ENCODE assay signal across 32 cellular contexts in the genomic region with DNA sequence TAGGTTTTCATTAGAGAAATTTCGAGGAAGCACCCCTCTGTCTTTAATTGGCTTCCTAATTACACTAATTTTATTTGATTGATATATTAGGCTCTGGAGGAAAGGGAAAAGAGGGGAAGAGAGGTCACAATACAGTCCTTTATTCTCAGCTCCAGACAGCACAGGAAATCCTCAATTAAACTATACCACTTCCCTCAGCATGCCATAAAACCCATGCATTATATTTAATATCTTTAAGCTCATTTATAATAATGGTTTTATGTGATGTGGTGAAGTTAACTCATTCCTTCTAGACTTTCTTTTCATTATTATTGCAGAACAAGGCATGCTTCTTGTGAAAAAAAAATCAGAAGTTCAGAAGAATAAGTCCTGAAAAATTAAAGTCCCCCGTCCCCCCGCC. TPM values are rescaled to one million over a fixed set of nuclear protein-coding genes. Genes with fewer than 3 reads are reported as not detected.
"Had no signal": no experiment of that assay in that cellular context is flagged by ENCODE, and none has a peak within 500 bp of the region (broad histone marks: within the 10 kb centered on the region; RNA-seq: fewer than 3 reads in every experiment).

No MANE protein-coding gene starts in this region.

- DNase-seq: activated CD4-positive, alpha-beta memory T cell treated with anti-CD3 and anti-CD28 coated beads for 36 hours; activated CD4-positive, alpha-beta T cell treated with anti-CD3 and anti-CD28 coated beads for 4 hours; activated CD4-positive, alpha-beta T cell treated with anti-CD3 and anti-CD28 coated beads, Interleukin-2, amount 50 U/mL, for 1 hour; activated CD4-positive, CD25-positive, alpha-beta regulatory T cell treated with anti-CD3 and anti-CD28 coated beads, Interleukin-2, amount 50 U/mL, for 72 hours; activated CD8-positive, alpha-beta memory T cell treated with anti-CD3 and anti-CD28 coated beads, Interleukin-2, amount 50 U/mL, for 4 hours; activated effector memory CD4-positive, alpha-beta T cell treated with Interleukin-2 at 50 U/mL for 16 hours; activated naive CD4-positive, alpha-beta T cell treated with anti-CD3 and anti-CD28 coated beads, Interleukin-2, amount 10 ng/mL, durations not matched to agents 7 days and 5 days; activated naive CD8-positive, alpha-beta T cell treated with anti-CD3 and anti-CD28 coated beads, Interleukin-2, amount 50 U/mL, for 24 hours; activated T-cell treated with anti-CD3 and anti-CD28 coated beads for 4 hours; activated T-cell treated with anti-CD3 and anti-CD28 coated beads, Interleukin-2, amount 50 U/mL, for 4 hours; anterior cingulate cortex; caudate nucleus; cerebellar nuclear complex; Karpas-422; KBM-7; NCI-H1105; NCI-H1436 treated with DMSO at 0.1 percent for 48 hours; NCI-H1694 treated with DMSO at 0.1 percent for 48 hours; NCI-H2029; NCI-H2107; NCI-H2171; NCI-H510A; NCI-H526; PC-9; SIG-M5; T1000 had no signal

- ATAC-seq: activated naive CD8-positive, alpha-beta T cell treated with anti-CD3 and anti-CD28 coated beads, Interleukin-2, amount 50 U/mL, for 24 hours; activated T-cell treated with anti-CD3 and anti-CD28 coated beads, Interleukin-2, amount 50 U/mL, for 4 hours; Right ventricle myocardium inferior had no signal

- H3K27ac Mint-ChIP-seq: activated CD4-positive, alpha-beta memory T cell treated with anti-CD3 and anti-CD28 coated beads for 36 hours; activated naive CD4-positive, alpha-beta T cell treated with anti-CD3 and anti-CD28 coated beads, Interleukin-2, amount 10 ng/mL, durations not matched to agents 7 days and 5 days; activated naive CD8-positive, alpha-beta T cell; activated naive CD8-positive, alpha-beta T cell treated with anti-CD3 and anti-CD28 coated beads, Interleukin-2, amount 50 U/mL, for 24 hours; activated T-helper 1 cell treated with anti-CD3 and anti-CD28 coated beads, Interleukin-12 subunit alpha, Interleukin-12 subunit beta, Interleukin-2, Interleukin-4 antibody, amounts not matched to agents 30 ng/mL and 10 ng/mL and 1 ng/mL, durations not matched to agents 14 hours and 24 hours and 36 hours; brain; WTC11 had no signal

- H3K4me3 Mint-ChIP-seq: activated CD4-positive, alpha-beta memory T cell treated with anti-CD3 and anti-CD28 coated beads for 36 hours; activated naive CD4-positive, alpha-beta T cell treated with anti-CD3 and anti-CD28 coated beads, Interleukin-2, amount 10 ng/mL, durations not matched to agents 7 days and 5 days; activated naive CD8-positive, alpha-beta T cell; activated naive CD8-positive, alpha-beta T cell treated with anti-CD3 and anti-CD28 coated beads, Interleukin-2, amount 50 U/mL, for 24 hours; activated T-cell treated with anti-CD3 and anti-CD28 coated beads, Interleukin-2, amount 50 U/mL, for 4 hours; activated T-helper 1 cell treated with anti-CD3 and anti-CD28 coated beads, Interleukin-12 subunit alpha, Interleukin-12 subunit beta, Interleukin-2, Interleukin-4 antibody, amounts not matched to agents 30 ng/mL and 10 ng/mL and 1 ng/mL, durations not matched to agents 14 hours and 24 hours and 36 hours; brain; WTC11 had no signal

- H3K27me3 Mint-ChIP-seq: activated naive CD8-positive, alpha-beta T cell; brain had no signal

- H3K36me3 Mint-ChIP-seq: activated CD4-positive, alpha-beta memory T cell treated with anti-CD3 and anti-CD28 coated beads for 36 hours; activated naive CD4-positive, alpha-beta T cell treated with anti-CD3 and anti-CD28 coated beads, Interleukin-2, amount 10 ng/mL, durations not matched to agents 7 days and 5 days; activated naive CD8-positive, alpha-beta T cell; brain; WTC11 had no signal

- H3K9me3 Mint-ChIP-seq: activated CD4-positive, alpha-beta memory T cell treated with anti-CD3 and anti-CD28 coated beads for 36 hours; activated naive CD4-positive, alpha-beta T cell treated with anti-CD3 and anti-CD28 coated beads, Interleukin-2, amount 10 ng/mL, durations not matched to agents 7 days and 5 days; activated naive CD8-positive, alpha-beta T cell treated with anti-CD3 and anti-CD28 coated beads, Interleukin-2, amount 50 U/mL, for 24 hours; activated T-cell treated with anti-CD3 and anti-CD28 coated beads, Interleukin-2, amount 50 U/mL, for 4 hours; activated T-helper 1 cell treated with anti-CD3 and anti-CD28 coated beads, Interleukin-12 subunit alpha, Interleukin-12 subunit beta, Interleukin-2, Interleukin-4 antibody, amounts not matched to agents 30 ng/mL and 10 ng/mL and 1 ng/mL, durations not matched to agents 14 hours and 24 hours and 36 hours; brain; WTC11 had no signal

RNA-seq across cellular contexts. Expression of gene PDE7B, which starts 17.7 kb away (rescaled TPM):
- total RNA-seq: OCI-LY7, WTC11 had no signal
